In genomic region chr4:7206856-7207567, GRCh38 we compare ENCODE assay signal across 8 cellular contexts. TPM values are rescaled to one million over a fixed set of nuclear protein-coding genes. Genes with fewer than 3 reads are reported as not detected.
A peak's percentile ranks its signal among the peaks of the same experiment; 100 is the strongest.
DNase-seq lines count a peak whose midpoint lies in the region; ATAC-seq and TF ChIP-seq lines count a peak whose summit lies in the region.

No MANE protein-coding gene starts in this region.

- H3K23ac ChIP-seq in IMR-90 (ENCODE audit: low read depth, low read length), result peak overlapping the region; percentile 64; the same call in 1 of the 2 replicates

- H3K36me3 Mint-ChIP-seq in activated CD4-positive, alpha-beta memory T cell treated with anti-CD3 and anti-CD28 coated beads for 36 hours, result no peaks in the 10 kb centered on the region

- dilution Hi-C loops in IMR-90 (cut with HindIII; ENCODE audit: low sequenced_read_pairs, unreplicated experiment), result no loop called here

- H3K18ac ChIP-seq in IMR-90 (ENCODE audit: low read depth, low read length), result peak overlapping the region; percentile 18

- peak overlapping the region; percentile 83 for H2AFZ ChIP-seq in IMR-90 (replicated peaks; ENCODE audit: low read length, poor library complexity)

- no peaks in the 10 kb centered on the region for H3K9me3 ChIP-seq in IMR-90 (ENCODE audit: control insufficient read depth, insufficient read depth, low read length)
- no peaks in the 10 kb centered on the region for H3K9me3 ChIP-seq in lower lobe of right lung
- no peaks in the 10 kb centered on the region for H3K9me3 ChIP-seq in transverse colon

- peak; percentile 90 for DNase-seq in IMR-90
- DNase-seq in coronary artery (ENCODE audit: low spot score), result peak; percentile 86
- DNase-seq in lower lobe of right lung, result peak; percentile 80
- DNase-seq in transverse colon, result peak; percentile 66
- no peak for DNase-seq in NCI-H1694 (lab: John Stamatoyannopoulos, UW)
- no peak for DNase-seq in mesenteric fat pad (ENCODE audit: low spot score)
- DNase-seq in NCI-H146 (lab: John Stamatoyannopoulos, UW), result no peak
- DNase-seq in activated CD4-positive, alpha-beta memory T cell treated with anti-CD3 and anti-CD28 coated beads for 36 hours, result no peak

- peak overlapping the region; percentile 60 for H2AK9ac ChIP-seq in IMR-90 (replicated peaks; ENCODE audit: low read depth, low read length, poor library complexity)

- peaks cover 4% of the 10 kb centered on the region for H3K9me1 ChIP-seq in IMR-90 (ENCODE audit: insufficient read depth, low read length)

- no peaks in the 10 kb centered on the region for H3K4me1 Mint-ChIP-seq in activated CD4-positive, alpha-beta memory T cell treated with anti-CD3 and anti-CD28 coated beads for 36 hours (ENCODE audit: low read depth)

- H3K27ac Mint-ChIP-seq in activated CD4-positive, alpha-beta memory T cell treated with anti-CD3 and anti-CD28 coated beads for 36 hours, result no peak overlapping the region

- H3K79me1 ChIP-seq in IMR-90 (ENCODE audit: low read depth in 1 of 2, low read length in 2 of 2), result no peaks in the 10 kb centered on the region

- peak overlapping the region; percentile 47 for H3K4me2 ChIP-seq in IMR-90 (ENCODE audit: low read depth, low read length)

- H3K14ac ChIP-seq in IMR-90 (replicated peaks; ENCODE audit: low read depth, low read length), result 0 out of 2 replicates have a peak overlapping the region, but pooled peaks have one; percentile 44

- peak overlapping the region; percentile 93 for H2BK20ac ChIP-seq in IMR-90 (ENCODE audit: low read depth, low read length)

- TF ChIP-seq POLR2A in IMR-90 (IDR thresholded peaks at IDR 0.05; ENCODE audit: low read depth, low read length) (no peak), transverse colon (IDR thresholded peaks at IDR 0.05) (no peak)

- intact Hi-C loops in IMR-90 (cut with micrococcal nuclease) (no loop called here), lower lobe of right lung (cut with DNase I) (no loop called here), transverse colon (cut with DNase I; ENCODE audit: low total_unique reads) (no loop called here)
- intact Hi-C loops in activated CD4-positive, alpha-beta memory T cell treated with anti-CD3 and anti-CD28 coated beads for 36 hours (cut with micrococcal nuclease), result no loop called here

- peak overlapping the region; percentile 19 for H4K5ac ChIP-seq in IMR-90 (ENCODE audit: low read depth, low read length)

- H3K36me3 ChIP-seq in IMR-90 (ENCODE audit: control insufficient read depth, insufficient read depth, low read length) (no peaks in the 10 kb centered on the region), lower lobe of right lung (no peaks in the 10 kb centered on the region), transverse colon (no peaks in the 10 kb centered on the region)

- H3K4me3 Mint-ChIP-seq in activated CD4-positive, alpha-beta memory T cell treated with anti-CD3 and anti-CD28 coated beads for 36 hours, result no peak overlapping the region

- H3K27me3 ChIP-seq in IMR-90 (ENCODE audit: control insufficient read depth, insufficient read depth, low read length) (no peaks in the 10 kb centered on the region), lower lobe of right lung (ENCODE audit: low read depth) (no peaks in the 10 kb centered on the region), transverse colon (peaks cover 6% of the 10 kb centered on the region)

- TF ChIP-seq RAD21 in IMR-90 (IDR thresholded peaks at IDR 0.05; ENCODE audit: low read length), result no peak; the same call in 1 of the 2 replicates

- no peak for TF ChIP-seq CTCF in IMR-90 (conservative IDR thresholded peaks at IDR 0.05; ENCODE audit: low read depth, low read length)
- no peak for TF ChIP-seq CTCF in coronary artery (IDR thresholded peaks at IDR 0.05)
- TF ChIP-seq CTCF in lower lobe of right lung (IDR thresholded peaks at IDR 0.05), result no peak
- TF ChIP-seq CTCF in transverse colon (IDR thresholded peaks at IDR 0.05), result no peak

- 10% methylated on average over 4 of the region's 21 CpGs; no CpG with 5 or more reads in 1 of the 2 experiments for WGBS in IMR-90 (ENCODE audit: extremely low coverage in 2 of 2, insufficient read length in 1 of 2), 2 experiments
- 36 to 60% methylated on average over 9 to 15 of the region's 21 CpGs for WGBS in transverse colon (ENCODE audit: low coverage in 1 of 2), 2 donors

- H3K4ac ChIP-seq in IMR-90 (ENCODE audit: low read depth, low read length), result peak overlapping the region; percentile 88

- H4K20me1 ChIP-seq in IMR-90 (ENCODE audit: insufficient read depth, low read length), result no peaks in the 10 kb centered on the region

- H3K9ac ChIP-seq in IMR-90 (ENCODE audit: low read depth, low read length), result no peak overlapping the region

- H4K8ac ChIP-seq in IMR-90 (ENCODE audit: low read depth in 2 of 2, low read length in 2 of 2), result peak overlapping the region; percentile 86 to 87; a peak in 3 of 4 replicates

- peak overlapping the region; percentile 79; the same call in 2 of the 3 replicates for H2BK15ac ChIP-seq in IMR-90 (ENCODE audit: low read depth, low read length)

- H2BK120ac ChIP-seq in IMR-90 (ENCODE audit: low read depth, low read length), result peak overlapping the region; percentile 91

- no TSS peak for BruUV-seq in IMR-90 (replicated peaks; lab: Mats Ljungman, UMichigan)

- H3K56ac ChIP-seq in IMR-90 (ENCODE audit: extremely low read depth, insufficient read depth, low read length), result peak overlapping the region; percentile 64; the same call in 1 of the 2 replicates

- H3K27me3 Mint-ChIP-seq in activated CD4-positive, alpha-beta memory T cell treated with anti-CD3 and anti-CD28 coated beads for 36 hours, result peaks cover 15% of the 10 kb centered on the region

- peak overlapping the region; percentile 66 for H2BK5ac ChIP-seq in IMR-90 (ENCODE audit: low read depth, low read length, poor library complexity, severe bottlenecking)

- in situ Hi-C loops in IMR-90 (cut with MboI; ENCODE audit: low sequenced_read_pairs), result no loop called here
- in situ Hi-C loops in transverse colon (cut with MboI; ENCODE audit: low pct_ligation_motif_present in 1 of 4, low pct_unique_long_range_greater_than_20kb in 1 of 4, low sequenced_read_pairs in 3 of 4), result no loop called here

- ATAC-seq in IMR-90 (ENCODE audit: low read depth) (peak; percentile 88), lower lobe of right lung (peak; percentile 93 to 98)

- TF ChIP-seq EP300 in transverse colon (IDR thresholded peaks at IDR 0.05; ENCODE audit: low read depth), result no peak

- peak overlapping the region; percentile 77 for H3K27ac ChIP-seq in IMR-90 (ENCODE audit: insufficient read depth, low read length)
- peak overlapping the region; percentile 48 to 68 for H3K27ac ChIP-seq in coronary artery
- peak overlapping the region; percentile 31 for H3K27ac ChIP-seq in lower lobe of right lung
- peak overlapping the region; percentile 72 to 89 (median 79) for H3K27ac ChIP-seq in transverse colon

- no peak overlapping the region for H3K4me3 ChIP-seq in IMR-90 (ENCODE audit: insufficient read depth, low read depth, low read length)
- peak overlapping the region; percentile 16 for H3K4me3 ChIP-seq in coronary artery
- no peak overlapping the region for H3K4me3 ChIP-seq in lower lobe of right lung
- H3K4me3 ChIP-seq in transverse colon, result no peak overlapping the region

- POLR2A ChIA-PET in IMR-90 (lab: Charles Lee; ENCODE audit: unreplicated experiment), result no interaction called here
- POLR2A ChIA-PET in activated CD4-positive, alpha-beta memory T cell treated with anti-CD3 and anti-CD28 coated beads for 36 hours (lab: Charles Lee), result no interaction called here

- H2AK5ac ChIP-seq in IMR-90 (ENCODE audit: low read depth, low read length), result peak overlapping the region; percentile 95

- H3K9me3 Mint-ChIP-seq in activated CD4-positive, alpha-beta memory T cell treated with anti-CD3 and anti-CD28 coated beads for 36 hours, result no peaks in the 10 kb centered on the region

- CTCF ChIA-PET in IMR-90 (lab: Yijun Ruan, JAX), result interaction anchor here (1.2 to 1.6 kb wide), 2 partner anchors 10 to 15 kb away, joined by 5 read pairs; no protein-coding TSS in a partner anchor
- CTCF ChIA-PET in activated CD4-positive, alpha-beta memory T cell treated with anti-CD3 and anti-CD28 coated beads for 36 hours (lab: Charles Lee), result interaction anchor here (1.3 kb wide), 1 partner anchor 12 kb away, joined by 4 read pairs; no protein-coding TSS in a partner anchor

- H3K4me1 ChIP-seq in IMR-90 (ENCODE audit: control insufficient read depth, insufficient read depth, low read length) (peaks cover 28% of the 10 kb centered on the region), lower lobe of right lung (peaks cover 11% of the 10 kb centered on the region), transverse colon (peaks cover 4 to 25% (median 15%) of the 10 kb centered on the region in 4 donors)

- peak overlapping the region; percentile 83; the same call in 1 of the 2 replicates for H4K91ac ChIP-seq in IMR-90 (ENCODE audit: insufficient read depth, low read depth, low read length)

TF ChIP-seq in IMR-90, 13 proteins besides CTCF, POLR2A, EP300 and RAD21 (continues in another document):
- TF ChIP-seq NFE2L2 (IDR thresholded peaks at IDR 0.05; ENCODE audit: low read depth, low read length) (no peak), BHLHE40 (IDR thresholded peaks at IDR 0.05; ENCODE audit: low read depth, low read length) (peak; percentile 15; the same call in 1 of the 2 replicates), ELK1 (IDR thresholded peaks at IDR 0.05; ENCODE audit: borderline replicate concordance, low read depth, low read length) (no peak), MAZ (IDR thresholded peaks at IDR 0.05; ENCODE audit: borderline replicate concordance, low read depth, low read length) (peak; percentile 92), SMC3 (IDR thresholded peaks at IDR 0.05; ENCODE audit: low read depth, low read length) (peak; percentile 8; the same call in 1 of the 2 replicates)

RNA-seq across cellular contexts. Expression of gene SORCS2, which starts 14.7 kb away (rescaled TPM):
- total RNA-seq in IMR-90 (2012; rRNA removed) (0.28 and 0.36 TPM in 2 replicates), lower lobe of right lung (5.8 TPM), transverse colon (1 to 10 TPM in 1 of 4 donors, under 1 TPM in 2, not detected in 1; 0.48 to 1.8 (median 0.68) TPM), mesenteric fat pad (1.9 TPM)
- 0.62 and 0.67 TPM in 2 replicates for polyA plus RNA-seq in IMR-90 (2012; rRNA removed)
- 0.22 and 0.70 TPM in 2 replicates for polyA plus RNA-seq in IMR-90 (2012; cell fraction: cytosol; rRNA removed)
- polyA plus RNA-seq in IMR-90 (2012; cell fraction: nucleus; rRNA removed; ENCODE audit: low replicate concordance), result 0.76 and 0.77 TPM in 2 replicates
- total RNA-seq in activated CD4-positive, alpha-beta memory T cell treated with anti-CD3 and anti-CD28 coated beads for 36 hours, result under 1 TPM; 0.07 TPM

Comparison
In these comparisons a context has a peak if more than half of its experiments do, and no peak if none do; other contexts are left out.
1. DNase-seq: peak in IMR-90 (single experiment), coronary artery (single experiment), lower lobe of right lung (single experiment) and transverse colon (single experiment); none in NCI-H1694 (single experiment), mesenteric fat pad (single experiment), NCI-H146 (single experiment) and activated CD4-positive, alpha-beta memory T cell treated with anti-CD3 and anti-CD28 coated beads for 36 hours (single experiment).
2. Peak in every context shown above with its lines, with median percentiles within 50 percentile points of each other: H3K27ac ChIP-seq.